In the genomic region with DNA sequence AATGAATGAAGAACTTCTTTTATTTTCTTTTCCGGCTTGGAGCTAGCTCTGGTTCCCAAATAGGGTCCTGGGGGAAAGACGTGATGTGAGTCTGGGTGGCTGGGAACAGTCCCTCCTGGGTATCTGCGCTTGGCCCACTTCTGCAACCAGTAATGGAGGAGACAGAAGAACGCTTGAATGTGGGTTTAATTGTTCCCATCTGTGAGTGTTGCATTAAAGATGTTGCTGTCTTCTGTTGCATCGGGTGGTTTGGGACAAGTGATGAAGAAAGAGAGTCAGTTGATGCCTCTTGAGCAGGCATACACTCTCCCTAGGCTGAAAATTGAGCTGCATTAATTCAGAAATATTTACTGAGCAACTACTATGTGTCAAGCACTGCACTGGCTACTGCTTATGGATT, we compare ENCODE assay signal across 12 cellular contexts.
DNase-seq lines count a peak whose midpoint lies in the region; ATAC-seq and TF ChIP-seq lines count a peak whose summit lies in the region.
"Had no signal": no experiment of that assay in that cellular context is flagged by ENCODE, and none has a peak within 500 bp of the region (broad histone marks: within the 10 kb centered on the region; RNA-seq: fewer than 3 reads in every experiment).

No MANE protein-coding gene starts in this region.

- 64% methylated on average over 5 of the region's 5 CpGs for WGBS in right cardiac atrium
- WGBS in hepatocyte (ENCODE audit: low lambda C conversion rate, missing lambda C conversion rate), result 62% methylated on average over 5 of the region's 5 CpGs
- WGBS in spleen, 5 donors, result 68 to 88% (median 81%) methylated on average over 5 of the region's 5 CpGs

- H3K9me2 ChIP-seq in hepatocyte (replicated peaks; ENCODE audit: insufficient read depth), result no peaks in the 10 kb centered on the region

- CTCF ChIA-PET in T-cell (lab: Charles Lee), result no interaction called here
- CTCF ChIA-PET in activated CD4-positive, alpha-beta memory T cell treated with anti-CD3 and anti-CD28 coated beads for 36 hours (lab: Charles Lee), result no interaction called here

- no peaks in the 10 kb centered on the region for H3K79me2 ChIP-seq in hepatocyte

- peaks cover 0 to 2% (median 0%) of the 10 kb centered on the region in 3 donors for H3K9me3 Mint-ChIP-seq in T-cell
- no peaks in the 10 kb centered on the region for H3K9me3 Mint-ChIP-seq in activated CD4-positive, alpha-beta memory T cell treated with anti-CD3 and anti-CD28 coated beads for 36 hours

- H3K27me3 ChIP-seq in right cardiac atrium (ENCODE audit: control insufficient read depth, insufficient read depth) (no peaks in the 10 kb centered on the region), hepatocyte (no peaks in the 10 kb centered on the region), vagina (no peaks in the 10 kb centered on the region), spleen (replicated peaks in 1 of 7) (peaks cover 0 to 4% (median 0%) of the 10 kb centered on the region in 7 donors)
- H3K27me3 ChIP-seq: body of pancreas, gastrocnemius medialis had no signal

- H3K4me1 ChIP-seq in right cardiac atrium (ENCODE audit: control insufficient read depth, insufficient read depth, low read length) (no peaks in the 10 kb centered on the region), hepatocyte (ENCODE audit: insufficient read depth) (no peaks in the 10 kb centered on the region), vagina (no peaks in the 10 kb centered on the region), spleen (peaks cover 0 to 14% (median 0%) of the 10 kb centered on the region in 6 donors)
- H3K4me1 ChIP-seq: body of pancreas, gastrocnemius medialis had no signal

- DNase-seq in right cardiac atrium (no peak), Right ventricle myocardium inferior (ENCODE audit: missing footprints) (no peak), T-cell (no peak), hepatocyte (ENCODE audit: low spot score) (no peak), vagina (ENCODE audit: extremely low spot score in 2 of 2) (no peak), NOMO-1 treated with DMSO at 0.1 percent for 48 hours (lab: John Stamatoyannopoulos, UW; ENCODE audit: unreplicated experiment) (no peak), spleen (no peak)
- no peak for DNase-seq in activated CD4-positive, alpha-beta memory T cell treated with anti-CD3 and anti-CD28 coated beads for 36 hours
- DNase-seq: gastrocnemius medialis, NCI-H524 treated with DMSO at 0.1 percent for 48 hours had no signal

- no peaks in the 10 kb centered on the region for H4K20me1 ChIP-seq in hepatocyte (ENCODE audit: insufficient read depth, poor library complexity, severe bottlenecking)

- H3K4me3 ChIP-seq in right cardiac atrium (ENCODE audit: low read length), result peak overlapping the region; percentile 8
- H3K4me3 ChIP-seq in hepatocyte, result no peak overlapping the region
- H3K4me3 ChIP-seq in vagina, result peak overlapping the region; percentile 20 to 33
- H3K4me3 ChIP-seq in spleen, result peak overlapping the region in 2 of 8 donors; percentile 31 to 44
- H3K4me3 ChIP-seq: body of pancreas, GM12878 had no signal

- intact Hi-C loops in right cardiac atrium (cut with DNase I), result no loop called here
- intact Hi-C loops in Right ventricle myocardium inferior (cut with DNase I), result no loop called here
- intact Hi-C loops in vagina (cut with DNase I), result no loop called here
- intact Hi-C loops in activated CD4-positive, alpha-beta memory T cell treated with anti-CD3 and anti-CD28 coated beads for 36 hours (cut with micrococcal nuclease), result no loop called here
- intact Hi-C loops in spleen (cut with DNase I; ENCODE audit: low total_unique reads), result no loop called here

- no peak for TF ChIP-seq CTCF in hepatocyte (IDR thresholded peaks at IDR 0.05; ENCODE audit: poor library complexity)
- no peak for TF ChIP-seq CTCF in vagina (IDR thresholded peaks at IDR 0.05)
- no peak for TF ChIP-seq CTCF in spleen (IDR thresholded peaks at IDR 0.05 in 8 of 11, conservative IDR thresholded peaks at IDR 0.05 in 3 of 11)

- H3K27ac ChIP-seq in right cardiac atrium (ENCODE audit: low read length) (no peak overlapping the region), hepatocyte (peak overlapping the region; percentile 7), vagina (no peak overlapping the region), spleen (no peak overlapping the region)
- H3K27ac ChIP-seq: gastrocnemius medialis had no signal

- ATAC-seq in right cardiac atrium (no peak), Right ventricle myocardium inferior (no peak), T-cell (replicated peaks in 1 of 4) (no peak)
- ATAC-seq: GM12878 had no signal

- H2AFZ ChIP-seq in hepatocyte, result no peak overlapping the region

- H3K36me3 Mint-ChIP-seq in T-cell, result no peaks in the 10 kb centered on the region
- H3K36me3 Mint-ChIP-seq in activated CD4-positive, alpha-beta memory T cell treated with anti-CD3 and anti-CD28 coated beads for 36 hours, result no peaks in the 10 kb centered on the region

- H3K27me3 Mint-ChIP-seq in T-cell, result no peaks in the 10 kb centered on the region
- H3K27me3 Mint-ChIP-seq in activated CD4-positive, alpha-beta memory T cell treated with anti-CD3 and anti-CD28 coated beads for 36 hours, result no peaks in the 10 kb centered on the region

- peak overlapping the region; percentile 52 for H3K4me2 ChIP-seq in hepatocyte

- no peak for TF ChIP-seq POLR2A in vagina (IDR thresholded peaks at IDR 0.05)
- no peak for TF ChIP-seq POLR2A in spleen (IDR thresholded peaks at IDR 0.05)

- peaks cover 9 to 22% (median 15%) of the 10 kb centered on the region in 3 donors for H3K4me1 Mint-ChIP-seq in T-cell
- H3K4me1 Mint-ChIP-seq in activated CD4-positive, alpha-beta memory T cell treated with anti-CD3 and anti-CD28 coated beads for 36 hours (ENCODE audit: low read depth), result peaks cover 4% of the 10 kb centered on the region

- peak overlapping the region in 2 of 3 donors; percentile 65 to 66 for H3K4me3 Mint-ChIP-seq in T-cell
- H3K4me3 Mint-ChIP-seq in activated CD4-positive, alpha-beta memory T cell treated with anti-CD3 and anti-CD28 coated beads for 36 hours, result no peak overlapping the region

- H3K27ac Mint-ChIP-seq in T-cell, result peak overlapping the region in 1 of 2 donors; percentile 64
- H3K27ac Mint-ChIP-seq in activated CD4-positive, alpha-beta memory T cell treated with anti-CD3 and anti-CD28 coated beads for 36 hours, result no peak overlapping the region

- POLR2A ChIA-PET in T-cell (lab: Charles Lee), result no interaction called here
- POLR2A ChIA-PET in activated CD4-positive, alpha-beta memory T cell treated with anti-CD3 and anti-CD28 coated beads for 36 hours (lab: Charles Lee), result no interaction called here

- H3K36me3 ChIP-seq in hepatocyte (replicated peaks; ENCODE audit: insufficient read depth, low read depth) (no peaks in the 10 kb centered on the region), vagina (no peaks in the 10 kb centered on the region), spleen (no peaks in the 10 kb centered on the region)
- H3K36me3 ChIP-seq: gastrocnemius medialis had no signal

- H3K9me3 ChIP-seq in right cardiac atrium (ENCODE audit: control insufficient read depth, low read length), result no peaks in the 10 kb centered on the region
- no peaks in the 10 kb centered on the region for H3K9me3 ChIP-seq in hepatocyte (ENCODE audit: low read depth)
- no peaks in the 10 kb centered on the region for H3K9me3 ChIP-seq in vagina
- H3K9me3 ChIP-seq in spleen, result peaks cover 0 to 3% (median 0%) of the 10 kb centered on the region in 8 donors
- H3K9me3 ChIP-seq: body of pancreas, gastrocnemius medialis had no signal
